In genomic region chr5:117266237-117266725, GRCh38 we compare ENCODE assay signal across 18 cellular contexts.
DNase-seq lines count a peak whose midpoint lies in the region; ATAC-seq, FAIRE-seq and TF ChIP-seq lines count a peak whose summit lies in the region.
"Had no signal": no experiment of that assay in that cellular context is flagged by ENCODE, and none has a peak within 500 bp of the region (broad histone marks: within the 10 kb centered on the region; RNA-seq: fewer than 3 reads in every experiment).

No MANE protein-coding gene starts in this region.

- no peak for FAIRE-seq in H54 (lab: Jason Lieb, UNC)
- FAIRE-seq: HTR-8/SVneo had no signal

- H3K4me1 ChIP-seq in left lung = no peaks in the 10 kb centered on the region
- H3K4me1 ChIP-seq: Peyer's patch had no signal

- H3K4me3 ChIP-seq in fibroblast of mammary gland (ENCODE audit: control insufficient read depth, low read depth, low read length) (no peak overlapping the region), left lung (no peak overlapping the region)
- H3K4me3 ChIP-seq: MG63, Peyer's patch had no signal

- intact Hi-C loops in left lung (cut with DNase I) = no loop called here

- peak; percentile 7 for DNase-seq in HT-29 (ENCODE audit: low spot score)
- peak; percentile 56 for DNase-seq in astrocyte of the hippocampus (ENCODE audit: low read depth, low spot score)
- peak; percentile 0 for DNase-seq in fibroblast of mammary gland (ENCODE audit: low read depth)
- no peak for DNase-seq in left lung
- no peak for DNase-seq in H54 (ENCODE audit: insufficient read length, low spot score)
- no peak for DNase-seq in activated naive CD4-positive, alpha-beta T cell treated with Interleukin-2 at 50 U/mL for 16 hours
- DNase-seq: AML-193, DMS79 treated with DMSO at 0.1 percent for 48 hours, IMR-90, MG63, NCI-H1048, NCI-H1436, NCI-H1930, NCI-H69, Peyer's patch had no signal

- no peaks in the 10 kb centered on the region for H3K36me3 ChIP-seq in left lung
- H3K36me3 ChIP-seq: MG63, Peyer's patch had no signal

- TF ChIP-seq POLR2A in H54 (IDR thresholded peaks at IDR 0.05; ENCODE audit: low read depth, low read length) = no peak

- peaks cover 0 to 21% of the 10 kb centered on the region in 2 donors for H3K9me3 ChIP-seq in left lung
- H3K9me3 ChIP-seq: MG63, Peyer's patch had no signal

- ATAC-seq in HG02981 (IDR thresholded peaks at IDR 0.05; ENCODE audit: unreplicated experiment) (no peak), left lung (no peak)
- ATAC-seq: Right ventricle myocardium inferior had no signal

- H3K27ac ChIP-seq in left lung = no peak overlapping the region
- H3K27ac ChIP-seq: Peyer's patch had no signal

- no peaks in the 10 kb centered on the region for H3K27me3 ChIP-seq in left lung
- H3K27me3 ChIP-seq: MG63, Peyer's patch had no signal

- no peak for TF ChIP-seq CTCF in fibroblast of mammary gland (conservative IDR thresholded peaks at IDR 0.05; ENCODE audit: control insufficient read depth, insufficient read depth, low read depth, low read length)
- no peak for TF ChIP-seq CTCF in left lung (IDR thresholded peaks at IDR 0.05)

Comparison
In these comparisons a context has a peak if more than half of its experiments do, and no peak if none do; other contexts are left out.
1. DNase-seq: peak in HT-29 (single experiment), astrocyte of the hippocampus (single experiment) and fibroblast of mammary gland (single experiment); none in left lung (0 of 2), H54 (single experiment) and activated naive CD4-positive, alpha-beta T cell treated with Interleukin-2 at 50 U/mL for 16 hours (single experiment).